ENCODE assay signal across 8 cellular contexts in the genomic region with DNA sequence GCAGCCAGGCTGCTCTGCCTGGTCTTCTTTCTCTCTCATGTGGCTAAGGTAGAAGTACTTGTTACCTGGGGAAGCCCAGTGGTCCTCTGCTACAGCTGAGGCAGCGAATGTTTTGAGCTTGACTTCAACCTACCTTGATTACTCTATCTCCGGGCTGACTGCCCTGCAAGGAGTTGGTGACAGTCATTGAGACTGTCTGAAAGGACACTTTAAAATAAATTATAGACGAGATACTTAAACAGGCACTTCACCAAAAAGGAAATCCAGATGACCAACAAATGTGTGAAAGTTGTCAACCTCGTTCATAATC. TPM values are rescaled to one million over a fixed set of nuclear protein-coding genes. Genes with fewer than 3 reads are reported as not detected.
DNase-seq lines count a peak whose midpoint lies in the region; ATAC-seq and TF ChIP-seq lines count a peak whose summit lies in the region.

No MANE protein-coding gene starts in this region.

- H3K27me3 ChIP-seq in HUES6 (ENCODE audit: control insufficient read depth, insufficient read depth, low read length) (no peaks in the 10 kb centered on the region; the same call in 1 of the 2 replicates), neutrophil (peaks cover 31% of the 10 kb centered on the region)

- peaks cover 6% of the 10 kb centered on the region for H3K27me3 Mint-ChIP-seq in dendritic cell treated with granulocyte-macrophage colony-stimulating factor and Interleukin-4, amounts not matched to agents 40 ng/mL and 50 ng/mL, for 4 days

- no peak overlapping the region for H3K27ac Mint-ChIP-seq in dendritic cell treated with granulocyte-macrophage colony-stimulating factor and Interleukin-4, amounts not matched to agents 40 ng/mL and 50 ng/mL, for 4 days

- H3K9ac ChIP-seq in HUES6 (ENCODE audit: low read length), result peak overlapping the region; percentile 40

- ATAC-seq in GM21367 (IDR thresholded peaks at IDR 0.05; ENCODE audit: unreplicated experiment) (no peak), esophagus mucosa (no peak)

- H3K9me3 ChIP-seq in HUES6 (ENCODE audit: control insufficient read depth, insufficient read depth, low read depth, low read length) (no peaks in the 10 kb centered on the region), neutrophil (no peaks in the 10 kb centered on the region)

- no peak for TF ChIP-seq CTCF in neutrophil (IDR thresholded peaks at IDR 0.05)

- peaks cover 3% of the 10 kb centered on the region for H3K4me1 ChIP-seq in HUES6 (ENCODE audit: control insufficient read depth, insufficient read depth, low read length)
- peaks cover 13 to 16% of the 10 kb centered on the region in 2 experiments for H3K4me1 ChIP-seq in neutrophil (ENCODE audit: control insufficient read depth in 1 of 2, insufficient read depth in 1 of 2, low read depth in 1 of 2, low read length in 1 of 2)

- H3K36me3 Mint-ChIP-seq in dendritic cell treated with granulocyte-macrophage colony-stimulating factor and Interleukin-4, amounts not matched to agents 40 ng/mL and 50 ng/mL, for 4 days (ENCODE audit: low read depth), result peaks cover 5% of the 10 kb centered on the region

- intact Hi-C loops in dendritic cell treated with granulocyte-macrophage colony-stimulating factor and Interleukin-4, amounts not matched to agents 40 ng/mL and 50 ng/mL, for 4 days (cut with micrococcal nuclease), result no loop called here

- H3K4me1 Mint-ChIP-seq in dendritic cell treated with granulocyte-macrophage colony-stimulating factor and Interleukin-4, amounts not matched to agents 40 ng/mL and 50 ng/mL, for 4 days (ENCODE audit: low read depth), result peaks cover 14% of the 10 kb centered on the region

- peak overlapping the region; percentile 68; the same call in 1 of the 2 replicates for H3K4me3 ChIP-seq in GM08714 (ENCODE audit: low read length)
- peak overlapping the region; percentile 93 for H3K4me3 ChIP-seq in HUES6 (ENCODE audit: low read depth, low read length)
- H3K4me3 ChIP-seq in neutrophil (ENCODE audit: low read depth in 1 of 2, low read length in 1 of 2), result peak overlapping the region; percentile 72 to 75

- no peaks in the 10 kb centered on the region for H3K9me3 Mint-ChIP-seq in dendritic cell treated with granulocyte-macrophage colony-stimulating factor and Interleukin-4, amounts not matched to agents 40 ng/mL and 50 ng/mL, for 4 days

- H3K4me3 Mint-ChIP-seq in dendritic cell treated with granulocyte-macrophage colony-stimulating factor and Interleukin-4, amounts not matched to agents 40 ng/mL and 50 ng/mL, for 4 days, result peak overlapping the region; percentile 86

- DNase-seq in germinal center (ENCODE audit: low spot score), result no peak
- no peak for DNase-seq in NCI-H524 (lab: John Stamatoyannopoulos, UW)

- peaks cover 32% of the 10 kb centered on the region for H3K36me3 ChIP-seq in HUES6 (ENCODE audit: control insufficient read depth, insufficient read depth, low read length)
- peaks cover 14% of the 10 kb centered on the region for H3K36me3 ChIP-seq in neutrophil

- H3K27ac ChIP-seq in HUES6 (ENCODE audit: low read depth, low read length) (no peak overlapping the region), neutrophil (no peak overlapping the region)

RNA-seq across cellular contexts. Expression of a gene that starts 0.5 kb away (rescaled TPM):
- total RNA-seq in esophagus mucosa, result 14.5 TPM
